16 cellular contexts compared by ENCODE assay signal in the genomic region with DNA sequence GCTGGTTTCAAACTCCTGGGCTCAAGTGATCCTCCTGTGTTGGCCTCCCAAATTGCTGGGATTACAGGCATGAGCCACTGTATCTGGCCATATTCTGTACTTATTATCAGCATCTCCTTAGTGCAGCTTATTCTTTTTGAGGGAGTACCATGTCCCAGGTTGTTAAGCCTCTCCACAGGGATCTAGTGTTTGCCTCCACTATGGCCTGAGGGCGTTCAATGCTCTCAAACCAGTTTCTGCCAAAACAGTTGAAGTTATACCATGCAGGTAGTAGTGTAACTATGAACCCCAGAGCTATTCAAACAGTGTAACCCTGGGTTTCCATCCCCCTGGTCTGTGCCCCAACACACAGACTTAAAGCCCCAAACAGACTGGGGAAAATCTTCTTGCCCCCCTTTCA.
DNase-seq lines count a peak whose midpoint lies in the region; ATAC-seq and TF ChIP-seq lines count a peak whose summit lies in the region.
"Had no signal": no experiment of that assay in that cellular context is flagged by ENCODE, and none has a peak within 500 bp of the region (broad histone marks: within the 10 kb centered on the region; RNA-seq: fewer than 3 reads in every experiment).

No MANE protein-coding gene starts in this region.

- peaks cover 11 to 35% (median 21%) of the 10 kb centered on the region in 4 donors for H3K4me1 Mint-ChIP-seq in CD4-positive, CD25-positive, alpha-beta regulatory T cell
- H3K4me1 Mint-ChIP-seq in activated naive CD8-positive, alpha-beta T cell treated with anti-CD3 and anti-CD28 coated beads for 36 hours: peaks cover 50% of the 10 kb centered on the region
- H3K4me1 Mint-ChIP-seq in HFFc6 (ENCODE audit: low read depth): no peaks in the 10 kb centered on the region

- no peak overlapping the region for H2AFZ ChIP-seq in neuronal stem cell (ENCODE audit: low read length)

- H3K9me3 Mint-ChIP-seq in CD4-positive, CD25-positive, alpha-beta regulatory T cell: peaks cover 0 to 2% (median 0%) of the 10 kb centered on the region in 7 donors
- H3K9me3 Mint-ChIP-seq in activated naive CD8-positive, alpha-beta T cell treated with anti-CD3 and anti-CD28 coated beads for 36 hours: no peaks in the 10 kb centered on the region
- no peaks in the 10 kb centered on the region for H3K9me3 Mint-ChIP-seq in HFFc6
- H3K9me3 Mint-ChIP-seq: CD8-positive, alpha-beta T cell had no signal

- H3K36me3 ChIP-seq in CD4-positive, CD25-positive, alpha-beta regulatory T cell (ENCODE audit: control insufficient read depth, insufficient read depth, low read length): no peaks in the 10 kb centered on the region
- peaks cover 100% of the 10 kb centered on the region for H3K36me3 ChIP-seq in DOHH2 (ENCODE audit: control insufficient read depth, low read length)
- H3K36me3 ChIP-seq in neuronal stem cell (replicated peaks in 1 of 2; ENCODE audit: control insufficient read depth in 2 of 2, insufficient read depth in 2 of 2, low read length in 2 of 2): no peaks in the 10 kb centered on the region
- H3K36me3 ChIP-seq: MG63 had no signal

- peaks cover 6% of the 10 kb centered on the region for H3K27me3 Mint-ChIP-seq in CD4-positive, CD25-positive, alpha-beta regulatory T cell
- H3K27me3 Mint-ChIP-seq in activated naive CD8-positive, alpha-beta T cell treated with anti-CD3 and anti-CD28 coated beads for 36 hours: no peaks in the 10 kb centered on the region
- peaks cover 7% of the 10 kb centered on the region for H3K27me3 Mint-ChIP-seq in HFFc6 (ENCODE audit: insufficient read depth)

- H2AK5ac ChIP-seq in neuronal stem cell (ENCODE audit: low read depth, low read length): no peak overlapping the region

- H4K8ac ChIP-seq in neuronal stem cell (ENCODE audit: low read depth, low read length): no peak overlapping the region

- H3K4me3 ChIP-seq in CD4-positive, CD25-positive, alpha-beta regulatory T cell (ENCODE audit: low read depth, low read length): no peak overlapping the region
- H3K4me3 ChIP-seq in DOHH2 (ENCODE audit: low read length) (no peak overlapping the region), neuronal stem cell (ENCODE audit: low read length in 2 of 2) (no peak overlapping the region)
- H3K4me3 ChIP-seq: MG63 had no signal

- H3K79me1 ChIP-seq in neuronal stem cell (ENCODE audit: low read depth, low read length): no peaks in the 10 kb centered on the region

- no peak for DNase-seq in CD4-positive, CD25-positive, alpha-beta regulatory T cell
- DNase-seq in activated naive CD8-positive, alpha-beta T cell treated with anti-CD3 and anti-CD28 coated beads for 36 hours: no peak
- DNase-seq in neuronal stem cell (ENCODE audit: low spot score): no peak
- DNase-seq in OCI-M1 (lab: John Stamatoyannopoulos, UW): no peak
- no peak for DNase-seq in HFFc6
- DNase-seq: ACHN; CD8-positive, alpha-beta T cell; HCEC 1CT; MG63; NCI-H1105; NCI-H1694 treated with DMSO at 0.1 percent for 48 hours; NCI-H2171; NCI-H510A treated with DMSO at 0.1 percent for 48 hours had no signal

- no peak overlapping the region for H3K27ac ChIP-seq in CD4-positive, CD25-positive, alpha-beta regulatory T cell (ENCODE audit: insufficient read depth, low read length, poor library complexity, severe bottlenecking)
- H3K27ac ChIP-seq in DOHH2 (ENCODE audit: low read depth, low read length) (peak overlapping the region; percentile 47; the same call in 1 of the 2 replicates), neuronal stem cell (replicated peaks; ENCODE audit: low read length) (no peak overlapping the region)
- H3K27ac ChIP-seq: KMS-11 had no signal

- WGBS in neuronal stem cell (ENCODE audit: extremely low coverage in 2 of 2, insufficient read length in 2 of 2, insufficient replicate concordance in 1 of 2), 2 donors: no CpG with 5 or more reads among the region's 1 CpG

- H3K4me1 ChIP-seq in CD4-positive, CD25-positive, alpha-beta regulatory T cell (ENCODE audit: control insufficient read depth, insufficient read depth, low read length, poor library complexity, severe bottlenecking): peaks cover 17% of the 10 kb centered on the region
- H3K4me1 ChIP-seq in DOHH2 (ENCODE audit: control insufficient read depth, low read length): peaks cover 100% of the 10 kb centered on the region
- H3K4me1 ChIP-seq in neuronal stem cell (ENCODE audit: control insufficient read depth in 2 of 2, insufficient read depth in 1 of 2, low read depth in 1 of 2, low read length in 2 of 2): peaks cover 31 to 32% of the 10 kb centered on the region in 2 donors

- ATAC-seq in CD4-positive, CD25-positive, alpha-beta regulatory T cell (ENCODE audit: low read depth in 2 of 2): no peak
- ATAC-seq in HG02973 (IDR thresholded peaks at IDR 0.05; ENCODE audit: unreplicated experiment): no peak
- ATAC-seq: CD8-positive, alpha-beta T cell had no signal

- no peak overlapping the region for H2BK5ac ChIP-seq in neuronal stem cell (ENCODE audit: low read length)

- H2BK15ac ChIP-seq in neuronal stem cell (ENCODE audit: low read length): peak overlapping the region; percentile 14

- H3K18ac ChIP-seq in neuronal stem cell (ENCODE audit: low read length): no peak overlapping the region

- peaks cover 82% of the 10 kb centered on the region for H4K20me1 ChIP-seq in DOHH2 (ENCODE audit: control insufficient read depth, insufficient read depth, low read depth, low read length)

- H2BK12ac ChIP-seq in neuronal stem cell (ENCODE audit: low read length): no peak overlapping the region

- H3K9me3 ChIP-seq in CD4-positive, CD25-positive, alpha-beta regulatory T cell (ENCODE audit: control insufficient read depth in 2 of 2, low read length in 2 of 2): no peaks in the 10 kb centered on the region
- no peaks in the 10 kb centered on the region for H3K9me3 ChIP-seq in DOHH2 (ENCODE audit: control insufficient read depth, insufficient read depth, low read length)
- no peaks in the 10 kb centered on the region for H3K9me3 ChIP-seq in neuronal stem cell (replicated peaks in 1 of 2; ENCODE audit: control insufficient read depth in 2 of 2, insufficient read depth in 1 of 2, low read depth in 1 of 2, low read length in 2 of 2)
- H3K9me3 ChIP-seq: MG63 had no signal

- TF ChIP-seq CTCF in DOHH2 (IDR thresholded peaks at IDR 0.05; ENCODE audit: low read depth, low read length, poor library complexity, severe bottlenecking): no peak
- TF ChIP-seq CTCF in HFFc6 (IDR thresholded peaks at IDR 0.05): no peak

- peaks cover 100% of the 10 kb centered on the region for H3K79me2 ChIP-seq in DOHH2 (ENCODE audit: control insufficient read depth, low read length)

- no peaks in the 10 kb centered on the region for H3K27me3 ChIP-seq in CD4-positive, CD25-positive, alpha-beta regulatory T cell (ENCODE audit: control insufficient read depth, insufficient read depth, low read length)
- no peaks in the 10 kb centered on the region for H3K27me3 ChIP-seq in DOHH2 (ENCODE audit: control insufficient read depth, low read length)
- no peaks in the 10 kb centered on the region for H3K27me3 ChIP-seq in neuronal stem cell (ENCODE audit: control insufficient read depth in 3 of 3, insufficient read depth in 3 of 3, low read depth in 1 of 3, low read length in 3 of 3)
- H3K27me3 ChIP-seq: MG63 had no signal

- H3K23ac ChIP-seq in neuronal stem cell (ENCODE audit: low read depth, low read length, poor library complexity): no peak overlapping the region

- H3K14ac ChIP-seq in neuronal stem cell (ENCODE audit: low read length): no peak overlapping the region

- peak overlapping the region; percentile 49 for H3K4me2 ChIP-seq in DOHH2 (ENCODE audit: low read length)
- H3K4me2 ChIP-seq in neuronal stem cell (ENCODE audit: insufficient read depth, low read length, poor library complexity, severe bottlenecking): no peak overlapping the region

- peaks cover 68% of the 10 kb centered on the region for H3F3A ChIP-seq in DOHH2 (ENCODE audit: control insufficient read depth, insufficient read depth)

- no peaks in the 10 kb centered on the region for H3K9me2 ChIP-seq in DOHH2 (replicated peaks; ENCODE audit: control insufficient read depth, low read length)

- peak overlapping the region in 1 of 4 donors; percentile 50 for H3K4me3 Mint-ChIP-seq in CD4-positive, CD25-positive, alpha-beta regulatory T cell
- peak overlapping the region; percentile 68 for H3K4me3 Mint-ChIP-seq in activated naive CD8-positive, alpha-beta T cell treated with anti-CD3 and anti-CD28 coated beads for 36 hours
- H3K4me3 Mint-ChIP-seq in HFFc6: no peak overlapping the region

- no peak overlapping the region for H4K91ac ChIP-seq in neuronal stem cell (ENCODE audit: low read depth, low read length, poor library complexity)

- no peaks in the 10 kb centered on the region for H3K36me3 Mint-ChIP-seq in CD4-positive, CD25-positive, alpha-beta regulatory T cell
- peaks cover 49% of the 10 kb centered on the region for H3K36me3 Mint-ChIP-seq in activated naive CD8-positive, alpha-beta T cell treated with anti-CD3 and anti-CD28 coated beads for 36 hours
- no peaks in the 10 kb centered on the region for H3K36me3 Mint-ChIP-seq in HFFc6 (ENCODE audit: low read depth)

- H3K4ac ChIP-seq in neuronal stem cell (ENCODE audit: low read length): no peak overlapping the region

- no peak overlapping the region for H3K9ac ChIP-seq in neuronal stem cell (ENCODE audit: low read depth, low read length, poor library complexity)
- H3K9ac ChIP-seq: KMS-11 had no signal

- peak overlapping the region in 2 of 3 donors; percentile 9 to 82 for H3K27ac Mint-ChIP-seq in CD4-positive, CD25-positive, alpha-beta regulatory T cell
- H3K27ac Mint-ChIP-seq in activated naive CD8-positive, alpha-beta T cell treated with anti-CD3 and anti-CD28 coated beads for 36 hours: no peak overlapping the region
- no peak overlapping the region for H3K27ac Mint-ChIP-seq in HFFc6

- H2BK120ac ChIP-seq in neuronal stem cell (ENCODE audit: low read depth, low read length): no peak overlapping the region

Comparison
In these comparisons a context has a peak if more than half of its experiments do, and no peak if none do; other contexts are left out.
1. H3K27ac Mint-ChIP-seq: peak in CD4-positive, CD25-positive, alpha-beta regulatory T cell (2 of 3); none in activated naive CD8-positive, alpha-beta T cell treated with anti-CD3 and anti-CD28 coated beads for 36 hours (single experiment) and HFFc6 (single experiment).